20 cellular contexts compared by ENCODE assay signal in genomic region chr12:13147688-13148531, GRCh38. TPM values are rescaled to one million over a fixed set of nuclear protein-coding genes. Genes with fewer than 3 reads are reported as not detected.
DNase-seq lines count a peak whose midpoint lies in the region; ATAC-seq and TF ChIP-seq lines count a peak whose summit lies in the region.
"Had no signal": no experiment of that assay in that cellular context is flagged by ENCODE, and none has a peak within 500 bp of the region (broad histone marks: within the 10 kb centered on the region; RNA-seq: fewer than 3 reads in every experiment).

No MANE protein-coding gene starts in this region.

- H2BK15ac ChIP-seq in mesenchymal stem cell (ENCODE audit: low read depth, poor library complexity, severe bottlenecking), result no peak overlapping the region

- no peak overlapping the region for H4K91ac ChIP-seq in mesenchymal stem cell (ENCODE audit: low read length)

- CTCF ChIA-PET in MCF 10A (lab: Yijun Ruan, JAX), result interaction anchor here (0.5 to 1.7 kb wide), 5 partner anchors 9 to 310 kb away, joined by 3 to 6 read pairs (median 4); no protein-coding TSS in a partner anchor

- H3K4me1 ChIP-seq in breast epithelium, result no peaks in the 10 kb centered on the region
- H3K4me1 ChIP-seq in mesenchymal stem cell (ENCODE audit: control insufficient read depth, insufficient read depth, low read depth, low read length), result no peaks in the 10 kb centered on the region
- H3K4me1 ChIP-seq in upper lobe of right lung, result peaks cover 39% of the 10 kb centered on the region
- H3K4me1 ChIP-seq: transverse colon had no signal

- no peak overlapping the region for H4K8ac ChIP-seq in mesenchymal stem cell (ENCODE audit: low read length)

- no peak overlapping the region for H3K14ac ChIP-seq in mesenchymal stem cell (ENCODE audit: low read length in 2 of 2)

- H3K36me3 ChIP-seq in breast epithelium (no peaks in the 10 kb centered on the region), mesenchymal stem cell (ENCODE audit: control insufficient read depth in 1 of 2, insufficient read depth in 2 of 2, low read depth in 1 of 2, low read length in 2 of 2) (no peaks in the 10 kb centered on the region), upper lobe of right lung (no peaks in the 10 kb centered on the region)
- H3K36me3 ChIP-seq: transverse colon had no signal

- H2AK5ac ChIP-seq in mesenchymal stem cell (ENCODE audit: low read length, severe bottlenecking), result no peak overlapping the region

- H3K23ac ChIP-seq in mesenchymal stem cell (ENCODE audit: low read length in 2 of 2), result no peak overlapping the region

- H3K27me3 ChIP-seq in breast epithelium (no peaks in the 10 kb centered on the region), mesenchymal stem cell (ENCODE audit: control insufficient read depth in 1 of 2, insufficient read depth in 1 of 2, low read length in 2 of 2) (no peaks in the 10 kb centered on the region), upper lobe of right lung (no peaks in the 10 kb centered on the region)
- H3K27me3 ChIP-seq: transverse colon had no signal

- no peak overlapping the region for H2AFZ ChIP-seq in mesenchymal stem cell (ENCODE audit: low read depth, low read length)

- H2BK120ac ChIP-seq in mesenchymal stem cell (ENCODE audit: low read depth, low read length), result no peak overlapping the region

- DNase-seq in breast epithelium (ENCODE audit: low spot score in 2 of 2) (no peak), MCF 10A (ENCODE audit: unreplicated experiment) (no peak), erythroblast (lab: John Stamatoyannopoulos, UW) (peak; percentile 4 to 31), mesenchymal stem cell (no peak), upper lobe of right lung (peak; percentile 76), amygdala (lab: John Stamatoyannopoulos, UW) (no peak), NCI-H524 treated with DMSO at 0.1 percent for 48 hours (lab: John Stamatoyannopoulos, UW) (no peak), natural killer cell (no peak)
- DNase-seq: activated CD8-positive, alpha-beta T cell treated with anti-CD3 and anti-CD28 coated beads for 36 hours; activated naive CD8-positive, alpha-beta T cell treated with anti-CD3 and anti-CD28 coated beads, Interleukin-2, amount 10 ng/mL, durations not matched to agents 7 days and 5 days; C1 segment of cervical spinal cord; caudate nucleus; DMS153; NCI-H1105; T-cell; transverse colon had no signal

- no peak overlapping the region for H3K27ac Mint-ChIP-seq in MCF 10A (ENCODE audit: low read depth, unreplicated experiment)
- no peak overlapping the region for H3K27ac Mint-ChIP-seq in natural killer cell
- H3K27ac Mint-ChIP-seq: activated CD8-positive, alpha-beta T cell treated with anti-CD3 and anti-CD28 coated beads for 36 hours; activated naive CD8-positive, alpha-beta T cell treated with anti-CD3 and anti-CD28 coated beads, Interleukin-2, amount 10 ng/mL, durations not matched to agents 7 days and 5 days; progenitor cell of endocrine pancreas; stimulated activated effector memory CD8-positive, alpha-beta T cell treated with anti-CD3 and anti-CD28 coated beads, Interleukin-12 subunit alpha, Interleukin-12 subunit beta, amount 100 ng/mL, for 72 hours; T-cell had no signal

- TF ChIP-seq CTCF in breast epithelium (IDR thresholded peaks at IDR 0.05), result no peak
- TF ChIP-seq CTCF in MCF 10A (IDR thresholded peaks at IDR 0.05; ENCODE audit: unreplicated experiment), result no peak
- TF ChIP-seq CTCF in upper lobe of right lung (IDR thresholded peaks at IDR 0.05), result no peak
- no peak for TF ChIP-seq CTCF in natural killer cell (IDR thresholded peaks at IDR 0.05)

- H3K27ac ChIP-seq in breast epithelium (peak overlapping the region; percentile 54 to 57), mesenchymal stem cell (ENCODE audit: low read length, poor library complexity, severe bottlenecking) (no peak overlapping the region), upper lobe of right lung (peak overlapping the region; percentile 56)

- H3K79me1 ChIP-seq in mesenchymal stem cell (replicated peaks; ENCODE audit: low read length, poor library complexity, severe bottlenecking), result no peaks in the 10 kb centered on the region

- BruUV-seq in MCF 10A (replicated peaks; lab: Mats Ljungman, UMichigan), result no TSS peak

- peak overlapping the region in 1 of 2 experiments; percentile 57 for H2BK12ac ChIP-seq in mesenchymal stem cell (ENCODE audit: low read length in 2 of 2)

- no peak overlapping the region for H3K4me3 ChIP-seq in breast epithelium
- H3K4me3 ChIP-seq in mesenchymal stem cell (ENCODE audit: insufficient read depth in 1 of 2, low read depth in 1 of 2, low read length in 2 of 2), result no peak overlapping the region
- H3K4me3 ChIP-seq in upper lobe of right lung, result no peak overlapping the region
- H3K4me3 ChIP-seq: transverse colon had no signal

- H2BK5ac ChIP-seq in mesenchymal stem cell (ENCODE audit: low read depth, low read length, poor library complexity, severe bottlenecking), result no peak overlapping the region

- peak; percentile 76 for ATAC-seq in upper lobe of right lung
- no peak for ATAC-seq in natural killer cell
- ATAC-seq: activated CD8-positive, alpha-beta T cell treated with anti-CD3 and anti-CD28 coated beads for 36 hours; stimulated activated effector memory CD8-positive, alpha-beta T cell treated with anti-CD3 and anti-CD28 coated beads, Interleukin-12 subunit alpha, Interleukin-12 subunit beta, amount 100 ng/mL, for 72 hours; T-cell had no signal

- no peak overlapping the region for H3K4ac ChIP-seq in mesenchymal stem cell (ENCODE audit: low read depth in 1 of 2, low read length in 2 of 2)

- H3K36me3 Mint-ChIP-seq in MCF 10A (ENCODE audit: insufficient read depth, unreplicated experiment) (no peaks in the 10 kb centered on the region), natural killer cell (no peaks in the 10 kb centered on the region)
- H3K36me3 Mint-ChIP-seq: activated naive CD8-positive, alpha-beta T cell treated with anti-CD3 and anti-CD28 coated beads, Interleukin-2, amount 10 ng/mL, durations not matched to agents 7 days and 5 days; stimulated activated effector memory CD8-positive, alpha-beta T cell treated with anti-CD3 and anti-CD28 coated beads, Interleukin-12 subunit alpha, Interleukin-12 subunit beta, amount 100 ng/mL, for 72 hours; T-cell had no signal

- peak overlapping the region; percentile 46 for H3K9ac ChIP-seq in mesenchymal stem cell (ENCODE audit: low read length)

- no peak for TF ChIP-seq POLR2A in breast epithelium (IDR thresholded peaks at IDR 0.05)
- TF ChIP-seq POLR2A in erythroblast (IDR thresholded peaks at IDR 0.05; ENCODE audit: low read length), result no peak

- H3K4me1 Mint-ChIP-seq in MCF 10A (ENCODE audit: insufficient read depth, unreplicated experiment) (no peaks in the 10 kb centered on the region), natural killer cell (peaks cover 10% of the 10 kb centered on the region in 2 donors)

- H3K27me3 Mint-ChIP-seq in MCF 10A (ENCODE audit: insufficient read depth, unreplicated experiment) (no peaks in the 10 kb centered on the region), natural killer cell (ENCODE audit: low read depth in 2 of 2) (peaks cover 8 to 31% of the 10 kb centered on the region in 2 donors)
- H3K27me3 Mint-ChIP-seq: activated CD8-positive, alpha-beta T cell treated with anti-CD3 and anti-CD28 coated beads for 36 hours; T-cell had no signal

- H3K18ac ChIP-seq in mesenchymal stem cell (ENCODE audit: low read depth in 1 of 2, low read length in 2 of 2), result no peak overlapping the region

- no peak overlapping the region for H3K4me3 Mint-ChIP-seq in MCF 10A (ENCODE audit: unreplicated experiment)
- H3K4me3 Mint-ChIP-seq in natural killer cell, result no peak overlapping the region
- H3K4me3 Mint-ChIP-seq: activated CD8-positive, alpha-beta T cell treated with anti-CD3 and anti-CD28 coated beads for 36 hours; activated naive CD8-positive, alpha-beta T cell treated with anti-CD3 and anti-CD28 coated beads, Interleukin-2, amount 10 ng/mL, durations not matched to agents 7 days and 5 days; stimulated activated effector memory CD8-positive, alpha-beta T cell treated with anti-CD3 and anti-CD28 coated beads, Interleukin-12 subunit alpha, Interleukin-12 subunit beta, amount 100 ng/mL, for 72 hours; T-cell had no signal

- no peaks in the 10 kb centered on the region for H3K9me3 ChIP-seq in breast epithelium
- no peaks in the 10 kb centered on the region for H3K9me3 ChIP-seq in mesenchymal stem cell (ENCODE audit: control insufficient read depth, low read length)
- no peaks in the 10 kb centered on the region for H3K9me3 ChIP-seq in upper lobe of right lung
- H3K9me3 ChIP-seq: transverse colon had no signal

- POLR2A ChIA-PET in MCF 10A (lab: Yijun Ruan, JAX), result no interaction called here

- intact Hi-C loops in breast epithelium (cut with DNase I; ENCODE audit: low total_unique reads), result no loop called here
- intact Hi-C loops in MCF 10A (cut with micrococcal nuclease), result no loop called here
- intact Hi-C loops in upper lobe of right lung (cut with DNase I), result no loop called here
- intact Hi-C loops in natural killer cell (cut with micrococcal nuclease), result no loop called here

- 72% methylated on average over 11 of the region's 12 CpGs for WGBS in mesenchymal stem cell

- H3K9me3 Mint-ChIP-seq in MCF 10A (ENCODE audit: unreplicated experiment), result no peaks in the 10 kb centered on the region
- H3K9me3 Mint-ChIP-seq in natural killer cell, result no peaks in the 10 kb centered on the region
- H3K9me3 Mint-ChIP-seq: activated CD8-positive, alpha-beta T cell treated with anti-CD3 and anti-CD28 coated beads for 36 hours; activated naive CD8-positive, alpha-beta T cell treated with anti-CD3 and anti-CD28 coated beads, Interleukin-2, amount 10 ng/mL, durations not matched to agents 7 days and 5 days; stimulated activated effector memory CD8-positive, alpha-beta T cell treated with anti-CD3 and anti-CD28 coated beads, Interleukin-12 subunit alpha, Interleukin-12 subunit beta, amount 100 ng/mL, for 72 hours; T-cell had no signal

- H3K4me2 ChIP-seq in mesenchymal stem cell (ENCODE audit: low read length, poor library complexity, severe bottlenecking), result no peak overlapping the region

RNA-seq across cellular contexts. Expression of gene GSG1, which starts 44.4 kb away (rescaled TPM):
- total RNA-seq in breast epithelium (not detected), MCF 10A (2022) (not detected in 2 replicates), upper lobe of right lung (not detected), natural killer cell (not detected)
- polyA plus RNA-seq in mesenchymal stem cell (2013, experiment 1 of 2), result 0.04 TPM
- not detected for polyA plus RNA-seq in mesenchymal stem cell (2013, experiment 2 of 2)
- total RNA-seq: activated CD8-positive, alpha-beta T cell treated with anti-CD3 and anti-CD28 coated beads for 36 hours; activated naive CD8-positive, alpha-beta T cell treated with anti-CD3 and anti-CD28 coated beads, Interleukin-2, amount 10 ng/mL, durations not matched to agents 7 days and 5 days; liver; RPMI7951; T-cell; transverse colon had no signal
- polyA plus RNA-seq: liver had no signal

RNA-seq across cellular contexts. Expression of gene EMP1, which starts 48.6 kb away (rescaled TPM):
- 100 to 1,000 TPM; 207 to 759 (median 444) TPM for total RNA-seq in breast epithelium
- total RNA-seq in MCF 10A (2022), result 193 and 230 TPM in 2 replicates
- 110 TPM for polyA plus RNA-seq in mesenchymal stem cell (2013, experiment 1 of 2)
- 171 TPM for polyA plus RNA-seq in mesenchymal stem cell (2013, experiment 2 of 2)
- total RNA-seq in upper lobe of right lung, result 286 TPM
- total RNA-seq in natural killer cell, result 1 to 10 TPM; 3.8 to 4.3 (median 4.2) TPM

Comparison
In these comparisons a context has a peak if more than half of its experiments do, and no peak if none do; other contexts are left out.
1. DNase-seq: peak in erythroblast (2 of 2) and upper lobe of right lung (single experiment); none in breast epithelium (0 of 2), MCF 10A (single experiment), mesenchymal stem cell (single experiment), amygdala (0 of 56), NCI-H524 treated with DMSO at 0.1 percent for 48 hours (single experiment) and natural killer cell (single experiment).
2. RNA of gene EMP1, which starts 48.6 kb away (total RNA-seq): 207 to 759 TPM in breast epithelium, 286 TPM in upper lobe of right lung (single experiment) and 193 to 230 TPM in MCF 10A; 3.8 to 4.3 TPM in natural killer cell; every median in the first group is over 10 times any median in the second.